8 cellular contexts compared by ENCODE assay signal in the genomic region with DNA sequence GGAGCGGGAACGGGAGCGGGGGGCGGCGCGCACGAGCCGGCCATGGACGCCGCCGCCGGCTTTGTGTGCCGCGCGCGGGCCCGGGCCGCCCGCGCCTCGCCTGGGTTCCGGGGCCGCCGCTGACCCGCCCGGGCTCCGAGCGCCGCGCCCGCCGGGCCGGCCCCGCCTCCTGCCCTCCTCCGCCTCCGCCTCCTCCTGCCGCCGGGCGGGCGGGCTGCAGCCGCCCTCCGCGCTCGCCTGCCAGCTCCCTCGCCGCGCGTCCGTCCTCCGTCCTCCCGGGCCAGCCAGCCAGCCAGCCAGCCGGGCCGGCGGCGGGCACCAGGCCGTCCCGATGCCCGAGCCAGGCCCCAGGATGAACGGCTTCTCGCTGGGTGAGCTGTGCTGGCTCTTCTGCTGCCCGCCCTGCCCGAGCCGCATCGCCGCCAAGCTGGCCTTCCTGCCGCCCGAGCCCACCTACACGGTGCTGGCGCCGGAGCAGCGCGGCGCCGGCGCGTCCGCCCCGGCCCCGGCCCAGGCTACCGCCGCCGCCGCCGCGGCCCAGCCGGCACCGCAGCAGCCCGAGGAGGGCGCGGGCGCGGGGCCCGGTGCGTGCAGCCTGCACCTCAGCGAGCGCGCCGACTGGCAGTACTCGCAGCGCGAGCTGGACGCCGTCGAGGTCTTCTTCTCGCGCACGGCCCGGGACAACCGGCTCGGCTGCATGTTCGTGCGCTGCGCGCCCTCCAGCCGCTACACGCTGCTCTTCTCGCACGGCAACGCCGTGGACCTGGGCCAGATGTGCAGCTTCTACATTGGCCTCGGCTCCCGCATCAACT. TPM values are rescaled to one million over a fixed set of nuclear protein-coding genes. Genes with fewer than 3 reads are reported as not detected.
DNase-seq lines count a peak whose midpoint lies in the region; ATAC-seq and TF ChIP-seq lines count a peak whose summit lies in the region.

A gene (plus strand): TSS at position 212 of the 812 bp plus-strand sequence. CDS start 120 bp downstream, at position 332.

- H3K4me1 ChIP-seq in mesodermal cell (ENCODE audit: control insufficient read depth, insufficient read depth, low read length, poor library complexity, severe bottlenecking): no peaks in the 10 kb centered on the region

- no peaks in the 10 kb centered on the region for H3K36me3 ChIP-seq in mesodermal cell (ENCODE audit: control insufficient read depth, insufficient read depth, low read length)

- ATAC-seq in HG02870 (IDR thresholded peaks at IDR 0.05; ENCODE audit: unreplicated experiment): peak; percentile 52
- ATAC-seq in stimulated activated naive CD8-positive, alpha-beta T cell treated with anti-CD3 and anti-CD28 coated beads, Interleukin-15, Interleukin-2, amounts not matched to agents 100 U/mL and 50 U/mL, for 24 hours: peak; percentile 69

- H3K27ac ChIP-seq in mesodermal cell (ENCODE audit: low read depth, low read length, severe bottlenecking): no peak within 1 kb of the TSS

- 0% methylated on average over 76 to 116 of the region's 122 CpGs for WGBS in mesodermal cell (ENCODE audit: insufficient coverage in 2 of 2), 2 experiments

- peak; percentile 60 for DNase-seq in NCI-H748 (lab: John Stamatoyannopoulos, UW; ENCODE audit: unreplicated experiment)
- DNase-seq in NCI-H748 treated with DMSO at 0.1 percent for 48 hours (lab: John Stamatoyannopoulos, UW): no peak
- peak; percentile 48 for DNase-seq in NCI-H460 (ENCODE audit: extremely low read depth, low read depth)
- DNase-seq in activated CD8-positive, alpha-beta memory T cell treated with anti-CD3 and anti-CD28 coated beads for 48 hours (ENCODE audit: low read depth in 2 of 3, low spot score in 2 of 3): peak in 2 of 3 experiments; percentile 9 to 20
- DNase-seq in epithelial cell of esophagus (ENCODE audit: low read depth): peak; percentile 77
- DNase-seq in stimulated activated naive CD8-positive, alpha-beta T cell treated with anti-CD3 and anti-CD28 coated beads, Interleukin-15, Interleukin-2, amounts not matched to agents 100 U/mL and 50 U/mL, for 24 hours: peak; percentile 58

- TF ChIP-seq CTCF in epithelial cell of esophagus (IDR thresholded peaks at IDR 0.05; ENCODE audit: insufficient read depth, low read depth, low read length, missing control alignments): no peak

- peak within 1 kb of the TSS; percentile 95 for H3K4me3 ChIP-seq in epithelial cell of esophagus (ENCODE audit: low read length)
- peak within 1 kb of the TSS; percentile 50 for H3K4me3 ChIP-seq in mesodermal cell (ENCODE audit: extremely low read depth, insufficient read depth, low read length, poor library complexity, severe bottlenecking)

- no peaks in the 10 kb centered on the region for H3K9me3 ChIP-seq in mesodermal cell (ENCODE audit: control insufficient read depth, low read length)

RNA-seq across cellular contexts. Expression of the gene that starts here (rescaled TPM):
- 6.7 and 7.8 TPM in 2 replicates for total RNA-seq in NCI-H460 (2014; rRNA removed; shearing (Covaris generic))
- polyA plus RNA-seq in NCI-H460 (2014; cell fraction: nucleus; rRNA removed): 7.4 and 8.7 TPM in 2 replicates
- polyA plus RNA-seq in mesodermal cell (2013, experiment 1 of 2): 12.9 TPM
- 7.8 TPM for polyA plus RNA-seq in mesodermal cell (2013, experiment 2 of 2)
